ENCODE assay signal across 8 cellular contexts in the genomic region with DNA sequence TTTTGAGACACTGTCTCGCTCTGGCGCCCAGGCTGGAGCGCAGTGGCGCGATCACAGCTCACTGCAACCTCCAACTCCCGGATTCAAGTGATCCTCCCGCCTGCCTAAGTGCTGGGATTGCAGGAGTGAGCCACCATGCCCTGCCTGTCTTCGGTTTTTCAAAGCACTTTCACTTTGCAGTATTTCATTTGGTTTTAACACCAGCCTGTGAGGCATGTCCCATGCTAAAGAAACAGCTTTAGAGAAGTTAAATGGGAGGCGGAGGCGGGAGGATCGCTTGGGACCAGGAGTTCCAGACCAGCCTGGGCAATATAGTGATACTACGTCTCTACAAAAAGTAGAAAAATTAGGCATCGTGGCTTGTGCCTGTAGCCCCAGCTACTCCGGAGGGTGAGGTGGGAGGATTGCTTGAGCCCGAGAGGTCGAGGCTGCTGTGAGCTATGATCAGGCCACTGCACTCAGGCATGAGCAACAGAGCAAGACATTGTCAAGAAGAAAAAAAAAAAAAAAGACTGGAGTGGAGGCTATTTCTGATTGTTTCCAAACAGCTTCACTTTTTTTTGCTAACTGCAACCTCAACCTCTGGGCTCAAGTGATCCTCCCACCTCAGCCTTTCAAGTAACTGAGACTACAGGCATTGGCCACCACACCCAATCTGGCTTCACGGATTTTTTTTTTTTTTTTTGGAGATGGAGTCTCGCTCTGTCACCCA. TPM values are rescaled to one million over a fixed set of nuclear protein-coding genes. Genes with fewer than 3 reads are reported as not detected.
DNase-seq lines count a peak whose midpoint lies in the region; ATAC-seq, FAIRE-seq and TF ChIP-seq lines count a peak whose summit lies in the region.

No MANE protein-coding gene starts in this region.

- peak overlapping the region; percentile 98 for H3K4me2 ChIP-seq in astrocyte (ENCODE audit: low read length)

- in situ Hi-C loops in transverse colon (cut with MboI; ENCODE audit: low pct_ligation_motif_present in 1 of 4, low pct_unique_long_range_greater_than_20kb in 1 of 4, low sequenced_read_pairs in 3 of 4) = no loop called here

- H3K27ac ChIP-seq in C4-2B (peak overlapping the region; percentile 97), astrocyte (ENCODE audit: low read depth, low read length) (peak overlapping the region; percentile 94), right lobe of liver (peak overlapping the region; percentile 98 to 99 (median 99)), transverse colon (peak overlapping the region; percentile 100)

- peak overlapping the region; percentile 92 for H3K9ac ChIP-seq in astrocyte (ENCODE audit: low read length)

- TF ChIP-seq POLR2A in right lobe of liver (IDR thresholded peaks at IDR 0.05) (no peak), transverse colon (IDR thresholded peaks at IDR 0.05) (no peak)

- H2AFZ ChIP-seq in astrocyte (ENCODE audit: low read depth, low read length) = no peak overlapping the region

- DNase-seq in astrocyte (ENCODE audit: low read depth) (no peak), right lobe of liver (no peak), transverse colon (peak; percentile 28), medulla oblongata (ENCODE audit: extremely low spot score) (no peak), NCI-H2029 treated with DMSO at 0.1 percent for 48 hours (lab: John Stamatoyannopoulos, UW) (no peak)

- TF ChIP-seq CTCF in C4-2B (conservative IDR thresholded peaks at IDR 0.05) (no peak), astrocyte (IDR thresholded peaks at IDR 0.05; ENCODE audit: insufficient read depth, low read depth, low read length) (no peak), right lobe of liver (IDR thresholded peaks at IDR 0.05) (no peak), transverse colon (IDR thresholded peaks at IDR 0.05) (no peak)

- intact Hi-C loops in right lobe of liver (cut with DNase I) = no loop called here
- intact Hi-C loops in transverse colon (cut with DNase I; ENCODE audit: low total_unique reads) = loop anchor here (5.0 to 10.0 kb wide), 2 partner anchors 851 to 943 kb away; a partner anchor contains a TSS

- H3K9me3 Mint-ChIP-seq in IgD-negative memory B cell = no peaks in the 10 kb centered on the region
- H3K9me3 Mint-ChIP-seq in astrocyte (ENCODE audit: unreplicated experiment) = no peaks in the 10 kb centered on the region

- H3K36me3 ChIP-seq in astrocyte (ENCODE audit: insufficient read depth, low read length) (peaks cover 31% of the 10 kb centered on the region), right lobe of liver (peaks cover 4 to 42% (median 14%) of the 10 kb centered on the region in 4 donors), transverse colon (peaks cover 0 to 27% (median 4%) of the 10 kb centered on the region in 4 donors)

- H3K27ac Mint-ChIP-seq in IgD-negative memory B cell (peak overlapping the region; percentile 99 to 100 (median 99)), astrocyte (ENCODE audit: unreplicated experiment) (peak overlapping the region; percentile 82)

- H3K4me3 Mint-ChIP-seq in IgD-negative memory B cell = peak overlapping the region; percentile 98 to 99 (median 99)
- peak overlapping the region; percentile 90 for H3K4me3 Mint-ChIP-seq in astrocyte (ENCODE audit: unreplicated experiment)

- WGBS in right lobe of liver (ENCODE audit: insufficient coverage, low coverage, low lambda C conversion rate, missing lambda C conversion rate) = 41% methylated on average over 13 of the region's 18 CpGs
- WGBS in transverse colon (ENCODE audit: low coverage in 1 of 2), 2 donors = 35 to 40% methylated on average over 12 to 18 of the region's 18 CpGs

- H3K9me3 ChIP-seq in astrocyte (ENCODE audit: insufficient read depth, low read depth, low read length) (no peaks in the 10 kb centered on the region), right lobe of liver (no peaks in the 10 kb centered on the region), transverse colon (no peaks in the 10 kb centered on the region)

- H4K20me1 ChIP-seq in astrocyte (ENCODE audit: insufficient read depth, low read length) = peaks cover 65% of the 10 kb centered on the region

- H3K4me1 ChIP-seq in astrocyte (ENCODE audit: insufficient read depth, low read length) (peaks cover 21% of the 10 kb centered on the region), right lobe of liver (peaks cover 0 to 31% (median 9%) of the 10 kb centered on the region in 4 donors), transverse colon (peaks cover 34 to 76% (median 40%) of the 10 kb centered on the region in 4 donors)

- H3K4me3 ChIP-seq in astrocyte (ENCODE audit: insufficient read depth, low read depth, low read length) (peak overlapping the region; percentile 82), right lobe of liver (peak overlapping the region; percentile 92 to 100 (median 93)), transverse colon (peak overlapping the region in 3 of 4 donors; percentile 97 to 99 (median 98))

- TF ChIP-seq EP300 in transverse colon (IDR thresholded peaks at IDR 0.05; ENCODE audit: low read depth) = no peak

- no peaks in the 10 kb centered on the region for H3K27me3 Mint-ChIP-seq in IgD-negative memory B cell
- H3K27me3 Mint-ChIP-seq in astrocyte (ENCODE audit: low read depth, unreplicated experiment) = no peaks in the 10 kb centered on the region

- H3K27me3 ChIP-seq in astrocyte (ENCODE audit: insufficient read depth, low read length) = no peaks in the 10 kb centered on the region
- no peaks in the 10 kb centered on the region for H3K27me3 ChIP-seq in right lobe of liver
- no peaks in the 10 kb centered on the region for H3K27me3 ChIP-seq in transverse colon

- peaks cover 86% of the 10 kb centered on the region for H3K79me2 ChIP-seq in astrocyte (ENCODE audit: insufficient read depth, low read length)

- no peak for FAIRE-seq in astrocyte (lab: Jason Lieb, UNC)

- peaks cover 2% of the 10 kb centered on the region for H3K36me3 Mint-ChIP-seq in IgD-negative memory B cell
- H3K36me3 Mint-ChIP-seq in astrocyte (ENCODE audit: low read depth, unreplicated experiment) = peaks cover 10% of the 10 kb centered on the region

- ATAC-seq in right lobe of liver = peak in 1 of 4 donors; percentile 1
- ATAC-seq in HG02884 (IDR thresholded peaks at IDR 0.05; ENCODE audit: unreplicated experiment) = no peak

- H3K4me1 Mint-ChIP-seq in IgD-negative memory B cell (peaks cover 27 to 35% (median 34%) of the 10 kb centered on the region in 3 donors), astrocyte (ENCODE audit: low read depth, unreplicated experiment) (peaks cover 11% of the 10 kb centered on the region)

RNA-seq across cellular contexts. Expression of a gene that starts 1.3 kb away (rescaled TPM):
- polyA plus RNA-seq in IgD-negative memory B cell = 121 TPM
- total RNA-seq in astrocyte (24.3 and 26.0 TPM in 2 replicates), right lobe of liver (10 to 100 TPM; 16.0 to 25.0 (median 18.7) TPM), transverse colon (10 to 100 TPM in 3 of 4 donors, not detected in 1; 11.2 to 34.1 (median 24.7) TPM)

RNA-seq across cellular contexts. Expression of a gene that starts 1.5 kb away (rescaled TPM):
- 41.4 TPM for polyA plus RNA-seq in IgD-negative memory B cell
- total RNA-seq in astrocyte (45.5 and 47.2 TPM in 2 replicates), right lobe of liver (10 to 100 TPM in 5 of 6 experiments, 1 to 10 TPM in 1; 10.0 to 15.8 (median 11.1) TPM), transverse colon (10 to 100 TPM; 25.4 to 58.4 (median 26.9) TPM)

RNA-seq across cellular contexts. Expression of a gene that starts 9.2 kb away (rescaled TPM):
- polyA plus RNA-seq in IgD-negative memory B cell = 152 TPM
- 143 and 176 TPM in 2 replicates for total RNA-seq in astrocyte
- 100 to 1,000 TPM in 1 of 6 experiments, 10 to 100 TPM in 5; 62.4 to 106 (median 86.0) TPM for total RNA-seq in right lobe of liver
- total RNA-seq in transverse colon = 1,000 to 10,000 TPM in 1 of 4 donors, 100 to 1,000 TPM in 3; 193 to 1,196 (median 348) TPM

RNA-seq across cellular contexts. Expression of a gene that starts 10.0 kb away (rescaled TPM):
- 17.5 TPM for polyA plus RNA-seq in IgD-negative memory B cell
- total RNA-seq in astrocyte (20.1 and 20.9 TPM in 2 replicates), right lobe of liver (10 to 100 TPM in 5 of 6 experiments, 1 to 10 TPM in 1; 8.5 to 16.3 (median 15.3) TPM), transverse colon (10 to 100 TPM in 3 of 4 donors, 1 to 10 TPM in 1; 7.6 to 41.3 (median 25.7) TPM)

RNA-seq across cellular contexts. Expression of a gene that starts 17.1 kb away (rescaled TPM):
- polyA plus RNA-seq in IgD-negative memory B cell = 2.7 TPM
- total RNA-seq in astrocyte = 177 and 179 TPM in 2 replicates
- 10 to 100 TPM in 5 of 6 experiments, 1 to 10 TPM in 1; 7.7 to 25.4 (median 15.3) TPM for total RNA-seq in right lobe of liver
- 100 to 1,000 TPM in 1 of 4 donors, 10 to 100 TPM in 3; 31.0 to 633 (median 52.5) TPM for total RNA-seq in transverse colon
